In the genomic region with DNA sequence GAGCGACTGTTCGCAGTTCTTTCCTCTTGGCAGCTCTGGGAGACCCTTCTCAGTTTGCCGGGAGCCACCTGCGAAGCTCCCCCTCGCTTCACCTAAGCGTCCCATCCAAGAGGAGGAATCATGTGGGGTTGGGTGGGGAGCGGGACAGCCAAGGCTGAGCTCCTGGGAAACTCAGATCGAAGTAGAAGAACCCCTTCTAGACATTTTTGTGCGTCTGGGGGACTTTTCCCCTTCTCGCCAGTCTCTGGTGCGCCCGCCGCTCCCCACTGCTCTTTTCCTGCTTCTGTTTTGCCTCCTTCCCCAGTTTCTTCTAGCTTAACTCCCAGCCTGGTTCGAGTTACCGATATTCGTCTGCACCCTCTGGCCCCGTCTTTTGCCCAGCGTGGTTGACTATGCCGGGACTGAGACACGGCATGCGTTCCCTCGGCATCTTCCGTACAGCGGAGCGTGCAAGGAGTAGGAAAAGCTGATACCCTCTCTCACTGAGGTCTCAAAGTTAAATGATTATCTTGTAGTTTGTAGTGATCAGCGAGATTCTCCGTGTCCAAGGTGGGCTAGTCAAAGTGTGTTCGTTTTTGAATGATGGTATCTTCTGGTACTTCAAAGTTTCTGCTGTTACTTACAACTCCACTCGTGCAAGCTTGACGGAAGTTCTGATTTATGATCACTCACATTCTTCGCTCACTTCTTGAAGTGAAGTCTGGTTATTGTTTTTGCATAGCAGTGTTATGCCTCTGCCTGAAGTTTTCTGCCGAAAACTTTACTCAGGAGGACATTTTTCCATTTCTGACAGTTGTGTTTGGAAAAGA, we compare ENCODE assay signal across 8 cellular contexts. TPM values are rescaled to one million over a fixed set of nuclear protein-coding genes. Genes with fewer than 3 reads are reported as not detected.
DNase-seq lines count a peak whose midpoint lies in the region; ATAC-seq and TF ChIP-seq lines count a peak whose summit lies in the region.

No MANE protein-coding gene starts in this region.

- intact Hi-C loops in left ventricle myocardium inferior (cut with micrococcal nuclease) (no loop called here), posterior cingulate gyrus (cut with DNase I) (loop anchor here (5.0 to 10.0 kb wide), 3 partner anchors 118 to 275 kb away; a partner anchor contains a TSS)

- H3K4me3 ChIP-seq in AG09309 (ENCODE audit: control insufficient read depth, low read depth, low read length): peak overlapping the region; percentile 82
- peak overlapping the region; percentile 96 for H3K4me3 ChIP-seq in adipocyte (ENCODE audit: low read length)
- peak overlapping the region; percentile 92 for H3K4me3 ChIP-seq in left ventricle myocardium inferior

- in situ Hi-C loops in SK-MEL-5 (cut with HindIII; ENCODE audit: low pct_unique_long_range_greater_than_20kb, low sequenced_read_pairs): no loop called here

- H3K9me3 ChIP-seq in adipocyte (ENCODE audit: control insufficient read depth, low read length) (no peaks in the 10 kb centered on the region), left ventricle myocardium inferior (replicated peaks) (no peaks in the 10 kb centered on the region)

- no peak for DNase-seq in AG09309 (ENCODE audit: low read depth)
- peak; percentile 47 for DNase-seq in SK-MEL-5 (ENCODE audit: low read depth, low spot score)
- peak; percentile 80 for DNase-seq in adipocyte (ENCODE audit: low read depth)
- DNase-seq in left ventricle myocardium inferior: peak; percentile 20
- DNase-seq in posterior cingulate gyrus: peak in 9 of 10 donors; percentile 21 to 90 (median 29)
- DNase-seq in middle frontal gyrus (ENCODE audit: extremely low spot score, low spot score): no peak

- peak overlapping the region; percentile 97 for H3K27ac ChIP-seq in left ventricle myocardium inferior (replicated peaks)

- H3K4me1 ChIP-seq in adipocyte (ENCODE audit: control insufficient read depth, insufficient read depth, low read length): peaks cover 15% of the 10 kb centered on the region
- peaks cover 53% of the 10 kb centered on the region for H3K4me1 ChIP-seq in left ventricle myocardium inferior

- peak; percentile 19 for ATAC-seq in GM18907 (IDR thresholded peaks at IDR 0.05; ENCODE audit: unreplicated experiment)
- ATAC-seq in HG03354 (IDR thresholded peaks at IDR 0.05; ENCODE audit: poor library complexity, severe bottlenecking, unreplicated experiment): peak; percentile 16

- H3K36me3 ChIP-seq in adipocyte (ENCODE audit: control insufficient read depth, insufficient read depth, low read length, severe bottlenecking): no peaks in the 10 kb centered on the region
- H3K36me3 ChIP-seq in left ventricle myocardium inferior: no peaks in the 10 kb centered on the region

- H3K9ac ChIP-seq in adipocyte (ENCODE audit: low read length): peak overlapping the region; percentile 94

- H3K27me3 ChIP-seq in adipocyte (replicated peaks; ENCODE audit: control insufficient read depth, insufficient read depth, low read length) (no peaks in the 10 kb centered on the region), left ventricle myocardium inferior (ENCODE audit: low read depth) (no peaks in the 10 kb centered on the region)

- TF ChIP-seq CTCF in AG09309 (IDR thresholded peaks at IDR 0.05; ENCODE audit: control insufficient read depth, insufficient read depth, low read depth, low read length, missing control alignments) (no peak), left ventricle myocardium inferior (IDR thresholded peaks at IDR 0.05; ENCODE audit: borderline replicate concordance) (no peak)

RNA-seq across cellular contexts. Expression of a gene that starts 0.7 kb away (rescaled TPM):
- total RNA-seq in SK-MEL-5 (2014; rRNA removed; shearing (Covaris generic)): 6.4 and 10.7 TPM in 2 replicates
- 4.1 and 6.7 TPM in 2 replicates for polyA plus RNA-seq in SK-MEL-5 (2015; cell fraction: cytosol; rRNA removed)
- polyA plus RNA-seq in SK-MEL-5 (2015; cell fraction: nucleus; rRNA removed): 9.0 and 23.9 TPM in 2 replicates
- 4.8 TPM for total RNA-seq in left ventricle myocardium inferior

RNA-seq across cellular contexts. Expression of a gene that starts 1.1 kb away (rescaled TPM):
- total RNA-seq in SK-MEL-5 (2014; rRNA removed; shearing (Covaris generic)): 72.5 and 78.5 TPM in 2 replicates
- polyA plus RNA-seq in SK-MEL-5 (2015; cell fraction: cytosol; rRNA removed): 47.6 and 65.6 TPM in 2 replicates
- polyA plus RNA-seq in SK-MEL-5 (2015; cell fraction: nucleus; rRNA removed): 71.4 and 87.7 TPM in 2 replicates
- total RNA-seq in left ventricle myocardium inferior: 86.1 TPM

Comparison
In these comparisons a context has a peak if more than half of its experiments do, and no peak if none do; other contexts are left out.
1. DNase-seq: peak in SK-MEL-5 (single experiment), adipocyte (single experiment), left ventricle myocardium inferior (single experiment) and posterior cingulate gyrus (9 of 10); none in AG09309 (single experiment) and middle frontal gyrus (single experiment).
2. Peak in every context shown above with its lines, with median percentiles within 50 percentile points of each other: H3K4me3 ChIP-seq.